Comparison of ENCODE assay signal across 22 cellular contexts in genomic region chr4:185270885-185271284, GRCh38.
DNase-seq lines count a peak whose midpoint lies in the region; FAIRE-seq and TF ChIP-seq lines count a peak whose summit lies in the region.
"Had no signal": no experiment of that assay in that cellular context is flagged by ENCODE, and none has a peak within 500 bp of the region (broad histone marks: within the 10 kb centered on the region; RNA-seq: fewer than 3 reads in every experiment).

No MANE protein-coding gene starts in this region.

- H3F3A ChIP-seq in neural progenitor cell (ENCODE audit: low read depth): no peaks in the 10 kb centered on the region

- no peaks in the 10 kb centered on the region for H3K9me3 ChIP-seq in neural progenitor cell (ENCODE audit: low read depth)
- H3K9me3 ChIP-seq in sigmoid colon: no peaks in the 10 kb centered on the region
- H3K9me3 ChIP-seq: BLaER1, Caco-2, HAP-1 had no signal

- H3K79me2 ChIP-seq in neural progenitor cell (ENCODE audit: low read depth): no peaks in the 10 kb centered on the region

- H3K36me3 Mint-ChIP-seq in neural progenitor cell (peaks cover 22% of the 10 kb centered on the region), Calu3 (ENCODE audit: insufficient read depth, unreplicated experiment) (no peaks in the 10 kb centered on the region)
- H3K36me3 Mint-ChIP-seq: CD14-positive monocyte had no signal

- H3K4me2 ChIP-seq in neural progenitor cell: no peak overlapping the region
- H3K4me2 ChIP-seq: BLaER1 had no signal

- H3K4me1 ChIP-seq in neural progenitor cell (no peaks in the 10 kb centered on the region), sigmoid colon (peaks cover 0 to 33% (median 19%) of the 10 kb centered on the region in 4 donors)
- H3K4me1 ChIP-seq: HAP-1 had no signal

- intact Hi-C loops in sigmoid colon (cut with DNase I) (no loop called here), Calu3 (cut with micrococcal nuclease; ENCODE audit: unreplicated experiment) (no loop called here)

- no peaks in the 10 kb centered on the region for H3K36me3 ChIP-seq in neural progenitor cell
- peaks cover 0 to 13% (median 0%) of the 10 kb centered on the region in 4 donors for H3K36me3 ChIP-seq in sigmoid colon
- H3K36me3 ChIP-seq: HAP-1 had no signal

- FAIRE-seq in GM12891 (lab: Jason Lieb, UNC): peak; percentile 61
- FAIRE-seq: D721Med, GM12878, GM18507, H54 had no signal

- H3K4me3 ChIP-seq in neural progenitor cell (no peak overlapping the region), sigmoid colon (no peak overlapping the region)
- H3K4me3 ChIP-seq: BLaER1, GM12878, HAP-1 had no signal

- H3K27ac Mint-ChIP-seq in neural progenitor cell (peak overlapping the region; percentile 47), Calu3 (ENCODE audit: unreplicated experiment) (no peak overlapping the region)
- H3K27ac Mint-ChIP-seq: B cell, CD14-positive monocyte, HFFc6 had no signal

- TF ChIP-seq POLR2A in GM12891 (IDR thresholded peaks at IDR 0.05; ENCODE audit: low read depth, low read length): no peak
- no peak for TF ChIP-seq POLR2A in sigmoid colon (IDR thresholded peaks at IDR 0.05)

- peak in 2 of 4 donors; percentile 3 to 36 for TF ChIP-seq EP300 in sigmoid colon (IDR thresholded peaks at IDR 0.05)

- H3K9ac ChIP-seq in neural progenitor cell: no peak overlapping the region
- H3K9ac ChIP-seq: BLaER1 had no signal

- DNase-seq in GM12891 (ENCODE audit: insufficient read length, low spot score) (no peak), neural progenitor cell (ENCODE audit: low spot score) (no peak), sigmoid colon (peak; percentile 74), NCI-H1436 treated with DMSO at 0.1 percent for 48 hours (lab: John Stamatoyannopoulos, UW) (no peak), NCI-H187 (lab: John Stamatoyannopoulos, UW) (no peak), Calu3 (no peak)
- DNase-seq: Caco-2; CD4-positive, alpha-beta memory T cell; DMS 273 treated with DMSO at 0.1 percent for 48 hours; DMS79; EL; GDM1; GOT3; HFFc6 had no signal

- H2AFZ ChIP-seq in neural progenitor cell (replicated peaks): no peak overlapping the region

- CTCF ChIA-PET in Calu3 (lab: Charles Lee): interaction anchor here (0.6 kb wide), 1 partner anchor 10 kb away, joined by 4 read pairs; no protein-coding TSS in a partner anchor

- H3K27me3 Mint-ChIP-seq in neural progenitor cell (ENCODE audit: insufficient read depth, low read depth) (no peaks in the 10 kb centered on the region), Calu3 (ENCODE audit: unreplicated experiment) (no peaks in the 10 kb centered on the region)
- H3K27me3 Mint-ChIP-seq: B cell; CD4-positive, alpha-beta memory T cell had no signal

- H3K27ac ChIP-seq in neural progenitor cell (no peak overlapping the region), sigmoid colon (peak overlapping the region in 3 of 4 donors; percentile 55 to 74 (median 69))
- H3K27ac ChIP-seq: BLaER1 had no signal

- 89 to 91% methylated on average over 6 of the region's 6 CpGs for WGBS in sigmoid colon, 2 donors

- H3K9me3 Mint-ChIP-seq in neural progenitor cell (no peaks in the 10 kb centered on the region), Calu3 (ENCODE audit: low read depth, unreplicated experiment) (no peaks in the 10 kb centered on the region)
- H3K9me3 Mint-ChIP-seq: CD4-positive, alpha-beta memory T cell; HFFc6 had no signal

- no peaks in the 10 kb centered on the region for H3K27me3 ChIP-seq in neural progenitor cell
- no peaks in the 10 kb centered on the region for H3K27me3 ChIP-seq in sigmoid colon
- H3K27me3 ChIP-seq: BLaER1 had no signal

- BruUV-seq in Calu3 (replicated peaks; lab: Mats Ljungman, UMichigan): no TSS peak

- peaks cover 11% of the 10 kb centered on the region for H4K20me1 ChIP-seq in neural progenitor cell (ENCODE audit: low read depth)
- H4K20me1 ChIP-seq: BLaER1 had no signal

- H3K4me3 Mint-ChIP-seq in neural progenitor cell (no peak overlapping the region), Calu3 (ENCODE audit: low read depth, unreplicated experiment) (no peak overlapping the region)
- H3K4me3 Mint-ChIP-seq: B cell; CD14-positive monocyte; CD4-positive, alpha-beta memory T cell; HFFc6 had no signal

- no peak for TF ChIP-seq CTCF in neural progenitor cell (IDR thresholded peaks at IDR 0.05)
- no peak for TF ChIP-seq CTCF in sigmoid colon (IDR thresholded peaks at IDR 0.05)
- TF ChIP-seq CTCF in Calu3 (IDR thresholded peaks at IDR 0.05; ENCODE audit: unreplicated experiment): no peak

- peaks cover 2% of the 10 kb centered on the region for H3K4me1 Mint-ChIP-seq in neural progenitor cell
- peaks cover 27% of the 10 kb centered on the region for H3K4me1 Mint-ChIP-seq in Calu3 (ENCODE audit: low read depth, unreplicated experiment)
- H3K4me1 Mint-ChIP-seq: CD14-positive monocyte had no signal

TF ChIP-seq in GM12891, 5 proteins besides CTCF, POLR2A, EP300 and RAD21:
- TF ChIP-seq TAF1 (IDR thresholded peaks at IDR 0.05; ENCODE audit: low read depth, low read length): no peak
- TF ChIP-seq POLR2AphosphoS5 (IDR thresholded peaks at IDR 0.05; ENCODE audit: low read depth, low read length): no peak
- TF ChIP-seq POU2F2 (IDR thresholded peaks at IDR 0.05; ENCODE audit: low read depth, low read length): no peak
